8 cellular contexts compared by ENCODE assay signal in the genomic region with DNA sequence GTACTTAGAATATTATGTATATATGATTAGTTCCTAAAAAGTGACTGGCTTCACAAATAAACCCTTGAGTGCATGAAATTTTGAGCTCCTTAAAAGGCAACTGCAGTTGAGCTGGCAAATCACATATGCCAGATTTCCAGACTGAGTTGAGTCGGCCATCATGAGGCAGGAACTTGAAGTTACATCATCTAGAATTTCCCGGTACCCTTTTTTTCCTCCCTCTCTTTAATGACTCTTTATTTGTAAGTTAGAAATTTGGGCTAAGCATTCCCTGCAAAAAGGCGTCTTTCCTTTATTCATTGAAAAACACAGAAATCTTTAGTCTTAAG.
A peak's percentile ranks its signal among the peaks of the same experiment; 100 is the strongest.
DNase-seq lines count a peak whose midpoint lies in the region; ATAC-seq, FAIRE-seq and TF ChIP-seq lines count a peak whose summit lies in the region.

No MANE protein-coding gene starts in this region.

- no peak for FAIRE-seq in RCC 7860 (lab: Jason Lieb, UNC)

- DNase-seq in DMS 273 (lab: John Stamatoyannopoulos, UW; ENCODE audit: unreplicated experiment) (peak; percentile 84), RCC 7860 (ENCODE audit: low spot score) (peak; percentile 15), fibroblast of the conjunctiva (ENCODE audit: low read depth) (peak; percentile 93), progenitor cell of endocrine pancreas (ENCODE audit: low spot score, unreplicated experiment) (no peak), left lobe of liver (ENCODE audit: low spot score) (no peak), NCI-H1436 (lab: John Stamatoyannopoulos, UW) (no peak), testis (no peak)
- DNase-seq in activated CD4-positive, alpha-beta T cell treated with anti-CD3 and anti-CD28 coated beads for 1 hour: no peak

- peaks cover 51% of the 10 kb centered on the region for H3K4me1 Mint-ChIP-seq in progenitor cell of endocrine pancreas (ENCODE audit: low read depth)

- peak overlapping the region; percentile 82 for H3K27ac Mint-ChIP-seq in progenitor cell of endocrine pancreas

- no peaks in the 10 kb centered on the region for H3K9me3 ChIP-seq in testis

- no peak for ATAC-seq in left lobe of liver

- H3K36me3 Mint-ChIP-seq in progenitor cell of endocrine pancreas (ENCODE audit: insufficient read depth): peaks cover 18% of the 10 kb centered on the region

- peaks cover 3% of the 10 kb centered on the region for H3K9me3 Mint-ChIP-seq in progenitor cell of endocrine pancreas (ENCODE audit: low read depth)

- no peaks in the 10 kb centered on the region for H3K36me3 ChIP-seq in testis (ENCODE audit: low read depth, missing control alignments)

- intact Hi-C loops in testis (cut with DNase I; ENCODE audit: low total_unique reads): no loop called here

- no peak for TF ChIP-seq POLR2A in testis (IDR thresholded peaks at IDR 0.05)

- WGBS in testis, 2 donors: 54 to 57% methylated on average over 3 of the region's 3 CpGs

- no peaks in the 10 kb centered on the region for H3K27me3 ChIP-seq in testis

- H3K4me1 ChIP-seq in testis: peaks cover 17% of the 10 kb centered on the region

- H3K4me3 Mint-ChIP-seq in progenitor cell of endocrine pancreas (ENCODE audit: low read depth): no peak overlapping the region

- H3K27ac ChIP-seq in testis: no peak overlapping the region

- H3K27me3 Mint-ChIP-seq in progenitor cell of endocrine pancreas: no peaks in the 10 kb centered on the region

- TF ChIP-seq CTCF in progenitor cell of endocrine pancreas (IDR thresholded peaks at IDR 0.05; ENCODE audit: unreplicated experiment) (no peak), testis (IDR thresholded peaks at IDR 0.05) (no peak)

- no peak overlapping the region for H3K4me3 ChIP-seq in testis

Comparison
In these comparisons a context has a peak if more than half of its experiments do, and no peak if none do; other contexts are left out.
1. DNase-seq: peak in DMS 273 (single experiment), RCC 7860 (single experiment) and fibroblast of the conjunctiva (single experiment); none in progenitor cell of endocrine pancreas (single experiment), left lobe of liver (single experiment), NCI-H1436 (single experiment), activated CD4-positive, alpha-beta T cell treated with anti-CD3 and anti-CD28 coated beads for 1 hour (single experiment) and testis (single experiment).